ENCODE assay signal across 2 cellular contexts in the genomic region with DNA sequence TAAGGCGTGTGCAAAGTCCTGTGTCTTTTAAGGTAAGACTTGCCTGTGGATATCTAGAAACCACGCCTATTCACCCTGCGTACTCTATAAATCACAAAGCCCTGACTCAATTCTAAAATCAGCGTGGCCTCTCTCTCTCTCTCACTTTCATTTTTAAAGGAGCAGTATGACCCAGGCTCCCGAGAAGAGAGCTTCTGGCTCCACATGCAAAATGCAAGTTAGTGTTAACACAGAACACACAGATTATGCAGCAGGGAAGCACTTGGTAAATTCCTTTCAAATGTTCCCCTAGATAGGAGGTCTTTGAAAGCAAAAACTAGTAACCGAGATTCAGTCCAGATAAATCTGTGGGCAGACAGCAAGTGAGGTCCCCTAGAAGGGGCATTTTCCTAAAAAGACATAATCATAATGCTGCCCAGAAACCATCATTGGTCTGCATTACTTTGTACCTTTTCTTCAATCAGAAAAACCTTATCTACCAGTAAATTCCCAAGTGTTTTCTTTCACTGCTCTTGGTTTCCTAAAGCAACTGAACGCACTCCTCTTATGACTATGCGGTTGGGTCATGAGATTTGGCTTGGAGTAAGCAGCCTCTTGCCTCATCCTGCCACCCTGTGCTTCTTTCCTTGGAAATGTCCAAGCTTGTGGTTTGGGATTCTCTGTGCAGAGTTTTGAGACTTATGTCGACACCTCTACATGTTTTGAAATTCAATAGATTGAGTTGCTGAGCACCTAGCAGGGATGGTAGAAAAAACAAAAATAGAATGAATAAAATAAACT.
TF ChIP-seq lines count a peak whose summit lies in the region.

No MANE protein-coding gene starts in this region.

TF ChIP-seq in HEK293T, 16 proteins besides CTCF, POLR2A, EP300 and RAD21:
- TF ChIP-seq, protein P1, sequence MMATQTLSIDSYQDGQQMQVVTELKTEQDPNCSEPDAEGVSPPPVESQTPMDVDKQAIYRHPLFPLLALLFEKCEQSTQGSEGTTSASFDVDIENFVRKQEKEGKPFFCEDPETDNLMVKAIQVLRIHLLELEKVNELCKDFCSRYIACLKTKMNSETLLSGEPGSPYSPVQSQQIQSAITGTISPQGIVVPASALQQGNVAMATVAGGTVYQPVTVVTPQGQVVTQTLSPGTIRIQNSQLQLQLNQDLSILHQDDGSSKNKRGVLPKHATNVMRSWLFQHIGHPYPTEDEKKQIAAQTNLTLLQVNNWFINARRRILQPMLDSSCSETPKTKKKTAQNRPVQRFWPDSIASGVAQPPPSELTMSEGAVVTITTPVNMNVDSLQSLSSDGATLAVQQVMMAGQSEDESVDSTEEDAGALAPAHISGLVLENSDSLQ (IDR thresholded peaks at IDR 0.05), result peak; percentile 95
- TF ChIP-seq CTBP1 (IDR thresholded peaks at IDR 0.05; ENCODE audit: borderline replicate concordance), result no peak

TF ChIP-seq in HepG2, 621 proteins besides CTCF, POLR2A, EP300 and RAD21:
- TF ChIP-seq, protein P2, sequence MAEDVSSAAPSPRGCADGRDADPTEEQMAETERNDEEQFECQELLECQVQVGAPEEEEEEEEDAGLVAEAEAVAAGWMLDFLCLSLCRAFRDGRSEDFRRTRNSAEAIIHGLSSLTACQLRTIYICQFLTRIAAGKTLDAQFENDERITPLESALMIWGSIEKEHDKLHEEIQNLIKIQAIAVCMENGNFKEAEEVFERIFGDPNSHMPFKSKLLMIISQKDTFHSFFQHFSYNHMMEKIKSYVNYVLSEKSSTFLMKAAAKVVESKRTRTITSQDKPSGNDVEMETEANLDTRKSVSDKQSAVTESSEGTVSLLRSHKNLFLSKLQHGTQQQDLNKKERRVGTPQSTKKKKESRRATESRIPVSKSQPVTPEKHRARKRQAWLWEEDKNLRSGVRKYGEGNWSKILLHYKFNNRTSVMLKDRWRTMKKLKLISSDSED (CRISPR knock-in tag; IDR thresholded peaks at IDR 0.05), result no peak
- TF ChIP-seq ZNF674 (CRISPR knock-in tag; IDR thresholded peaks at IDR 0.05; ENCODE audit: low read depth) (no peak), AHR (CRISPR knock-in tag; IDR thresholded peaks at IDR 0.05) (no peak), ZNF484 (CRISPR knock-in tag; IDR thresholded peaks at IDR 0.05; ENCODE audit: borderline replicate concordance, low read depth) (no peak), PHB2 (IDR thresholded peaks at IDR 0.05; ENCODE audit: partially characterized antibody) (no peak), PRDM4 (CRISPR knock-in tag; IDR thresholded peaks at IDR 0.05; ENCODE audit: borderline replicate concordance) (no peak), XRCC5 (optimal IDR thresholded peaks at IDR 0.05; ENCODE audit: low read length) (no peak), ARID3A (IDR thresholded peaks at IDR 0.05; ENCODE audit: low read depth, low read length) (no peak), ZFY (CRISPR knock-in tag; IDR thresholded peaks at IDR 0.05) (no peak), SYNCRIP (IDR thresholded peaks at IDR 0.05; ENCODE audit: insufficient read depth, low read depth, low read length) (no peak), ZNF367 (CRISPR knock-in tag; IDR thresholded peaks at IDR 0.05; ENCODE audit: borderline replicate concordance) (no peak), ZNF549 (CRISPR knock-in tag; IDR thresholded peaks at IDR 0.05) (no peak), TEAD3 (CRISPR knock-in tag; optimal IDR thresholded peaks at IDR 0.05; ENCODE audit: borderline replicate concordance) (no peak), CC2D1A (CRISPR knock-in tag; IDR thresholded peaks at IDR 0.05) (no peak)
- TF ChIP-seq, protein P3, sequence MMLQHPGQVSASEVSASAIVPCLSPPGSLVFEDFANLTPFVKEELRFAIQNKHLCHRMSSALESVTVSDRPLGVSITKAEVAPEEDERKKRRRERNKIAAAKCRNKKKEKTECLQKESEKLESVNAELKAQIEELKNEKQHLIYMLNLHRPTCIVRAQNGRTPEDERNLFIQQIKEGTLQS (CRISPR knock-in tag; IDR thresholded peaks at IDR 0.05), result no peak
- TF ChIP-seq, protein P4, sequence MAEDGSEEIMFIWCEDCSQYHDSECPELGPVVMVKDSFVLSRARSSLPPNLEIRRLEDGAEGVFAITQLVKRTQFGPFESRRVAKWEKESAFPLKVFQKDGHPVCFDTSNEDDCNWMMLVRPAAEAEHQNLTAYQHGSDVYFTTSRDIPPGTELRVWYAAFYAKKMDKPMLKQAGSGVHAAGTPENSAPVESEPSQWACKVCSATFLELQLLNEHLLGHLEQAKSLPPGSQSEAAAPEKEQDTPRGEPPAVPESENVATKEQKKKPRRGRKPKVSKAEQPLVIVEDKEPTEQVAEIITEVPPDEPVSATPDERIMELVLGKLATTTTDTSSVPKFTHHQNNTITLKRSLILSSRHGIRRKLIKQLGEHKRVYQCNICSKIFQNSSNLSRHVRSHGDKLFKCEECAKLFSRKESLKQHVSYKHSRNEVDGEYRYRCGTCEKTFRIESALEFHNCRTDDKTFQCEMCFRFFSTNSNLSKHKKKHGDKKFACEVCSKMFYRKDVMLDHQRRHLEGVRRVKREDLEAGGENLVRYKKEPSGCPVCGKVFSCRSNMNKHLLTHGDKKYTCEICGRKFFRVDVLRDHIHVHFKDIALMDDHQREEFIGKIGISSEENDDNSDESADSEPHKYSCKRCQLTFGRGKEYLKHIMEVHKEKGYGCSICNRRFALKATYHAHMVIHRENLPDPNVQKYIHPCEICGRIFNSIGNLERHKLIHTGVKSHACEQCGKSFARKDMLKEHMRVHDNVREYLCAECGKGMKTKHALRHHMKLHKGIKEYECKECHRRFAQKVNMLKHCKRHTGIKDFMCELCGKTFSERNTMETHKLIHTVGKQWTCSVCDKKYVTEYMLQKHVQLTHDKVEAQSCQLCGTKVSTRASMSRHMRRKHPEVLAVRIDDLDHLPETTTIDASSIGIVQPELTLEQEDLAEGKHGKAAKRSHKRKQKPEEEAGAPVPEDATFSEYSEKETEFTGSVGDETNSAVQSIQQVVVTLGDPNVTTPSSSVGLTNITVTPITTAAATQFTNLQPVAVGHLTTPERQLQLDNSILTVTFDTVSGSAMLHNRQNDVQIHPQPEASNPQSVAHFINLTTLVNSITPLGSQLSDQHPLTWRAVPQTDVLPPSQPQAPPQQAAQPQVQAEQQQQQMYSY (CRISPR knock-in tag; IDR thresholded peaks at IDR 0.05), result no peak
- TF ChIP-seq, protein P5, sequence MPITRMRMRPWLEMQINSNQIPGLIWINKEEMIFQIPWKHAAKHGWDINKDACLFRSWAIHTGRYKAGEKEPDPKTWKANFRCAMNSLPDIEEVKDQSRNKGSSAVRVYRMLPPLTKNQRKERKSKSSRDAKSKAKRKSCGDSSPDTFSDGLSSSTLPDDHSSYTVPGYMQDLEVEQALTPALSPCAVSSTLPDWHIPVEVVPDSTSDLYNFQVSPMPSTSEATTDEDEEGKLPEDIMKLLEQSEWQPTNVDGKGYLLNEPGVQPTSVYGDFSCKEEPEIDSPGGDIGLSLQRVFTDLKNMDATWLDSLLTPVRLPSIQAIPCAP (CRISPR knock-in tag; IDR thresholded peaks at IDR 0.05; ENCODE audit: low read depth), result no peak
